ENCODE assay signal across 38 cellular contexts in genomic region chr16:10661236-10661635, GRCh38. TPM values are rescaled to one million over a fixed set of nuclear protein-coding genes. Genes with fewer than 3 reads are reported as not detected.
"Had no signal": no experiment of that assay in that cellular context is flagged by ENCODE, and none has a peak within 500 bp of the region (broad histone marks: within the 10 kb centered on the region; RNA-seq: fewer than 3 reads in every experiment).

No MANE protein-coding gene starts in this region.

- H3K36me3 ChIP-seq: adrenal gland, breast epithelium, cardiac muscle cell, colonic mucosa had no signal

- H3K27me3 ChIP-seq: body of pancreas, breast epithelium, cardiac muscle cell, colonic mucosa had no signal

- H3K4me1 Mint-ChIP-seq: activated CD4-positive, alpha-beta T cell treated with anti-CD3 and anti-CD28 coated beads for 36 hours; activated CD4-positive, alpha-beta T cell treated with anti-CD3 and anti-CD28 coated beads, Interleukin-2, amount 10 ng/mL, durations not matched to agents 24 days and 14 days; activated CD8-positive, alpha-beta memory T cell treated with anti-CD3 and anti-CD28 coated beads, Interleukin-2, amount 10 ng/mL, durations not matched to agents 7 days and 5 days; activated naive CD4-positive, alpha-beta T cell treated with anti-CD3 and anti-CD28 coated beads, Interleukin-2, amount 50 U/mL, for 24 hours; activated naive CD8-positive, alpha-beta T cell treated with anti-CD3 and anti-CD28 coated beads for 36 hours; activated naive CD8-positive, alpha-beta T cell treated with anti-CD3 and anti-CD28 coated beads, Interleukin-2, amount 50 U/mL, for 24 hours had no signal

- H3K9me3 Mint-ChIP-seq: activated CD4-positive, alpha-beta memory T cell treated with anti-CD3 and anti-CD28 coated beads for 36 hours; activated CD4-positive, alpha-beta T cell treated with anti-CD3 and anti-CD28 coated beads, Interleukin-2, amount 10 ng/mL, durations not matched to agents 24 days and 14 days; activated naive CD4-positive, alpha-beta T cell treated with anti-CD3 and anti-CD28 coated beads for 36 hours; activated naive CD4-positive, alpha-beta T cell treated with anti-CD3 and anti-CD28 coated beads, Interleukin-2, amount 50 U/mL, for 24 hours; activated naive CD8-positive, alpha-beta T cell treated with anti-CD3 and anti-CD28 coated beads for 36 hours; activated naive CD8-positive, alpha-beta T cell treated with anti-CD3 and anti-CD28 coated beads, Interleukin-2, amount 50 U/mL, for 24 hours; activated T-helper 1 cell treated with anti-CD3 and anti-CD28 coated beads, Interleukin-12 subunit alpha, Interleukin-12 subunit beta, Interleukin-2, Interleukin-4 antibody, amounts not matched to agents 30 ng/mL and 10 ng/mL and 1 ng/mL, durations not matched to agents 14 hours and 24 hours and 36 hours; activated T-helper 2 cell treated with anti-CD3 and anti-CD28 coated beads, Interferon-gamma antibody, Interleukin-2, Interleukin-4, amounts not matched to agents 10 μg/mL and 5 μg/mL and 100 μg/mL, durations not matched to agents 14 hours and 24 hours and 36 hours had no signal

- H3K4me3 ChIP-seq: adrenal gland, body of pancreas, breast epithelium, cardiac muscle cell, colonic mucosa had no signal

- H3K27ac ChIP-seq: adrenal gland, body of pancreas, breast epithelium, cardiac muscle cell, colonic mucosa had no signal

- H3K27ac Mint-ChIP-seq: activated CD4-positive, alpha-beta memory T cell treated with anti-CD3 and anti-CD28 coated beads for 36 hours; activated CD4-positive, alpha-beta T cell treated with anti-CD3 and anti-CD28 coated beads for 36 hours; activated CD4-positive, alpha-beta T cell treated with anti-CD3 and anti-CD28 coated beads, Interleukin-2, amount 10 ng/mL, durations not matched to agents 24 days and 14 days; activated CD8-positive, alpha-beta memory T cell treated with anti-CD3 and anti-CD28 coated beads, Interleukin-2, amount 10 ng/mL, durations not matched to agents 7 days and 5 days; activated CD8-positive, alpha-beta T cell treated with anti-CD3 and anti-CD28 coated beads, Interleukin-2, amount 10 ng/mL, durations not matched to agents 7 days and 5 days; activated naive CD4-positive, alpha-beta T cell treated with anti-CD3 and anti-CD28 coated beads for 36 hours; activated naive CD4-positive, alpha-beta T cell treated with anti-CD3 and anti-CD28 coated beads, Interleukin-2, amount 50 U/mL, for 24 hours; activated naive CD8-positive, alpha-beta T cell treated with anti-CD3 and anti-CD28 coated beads for 36 hours; activated naive CD8-positive, alpha-beta T cell treated with anti-CD3 and anti-CD28 coated beads, Interleukin-2, amount 50 U/mL, for 24 hours; activated T-helper 1 cell treated with anti-CD3 and anti-CD28 coated beads, Interleukin-12 subunit alpha, Interleukin-12 subunit beta, Interleukin-2, Interleukin-4 antibody, amounts not matched to agents 30 ng/mL and 10 ng/mL and 1 ng/mL, durations not matched to agents 14 hours and 24 hours and 36 hours; activated T-helper 2 cell treated with anti-CD3 and anti-CD28 coated beads, Interferon-gamma antibody, Interleukin-2, Interleukin-4, amounts not matched to agents 10 μg/mL and 5 μg/mL and 100 μg/mL, durations not matched to agents 14 hours and 24 hours and 36 hours had no signal

- DNase-seq: activated CD4-positive, alpha-beta memory T cell treated with anti-CD3 and anti-CD28 coated beads for 36 hours; activated CD4-positive, alpha-beta T cell treated with anti-CD3 and anti-CD28 coated beads for 36 hours; activated CD4-positive, alpha-beta T cell treated with anti-CD3 and anti-CD28 coated beads, Interleukin-2, amount 10 ng/mL, durations not matched to agents 24 days and 14 days; activated CD4-positive, CD25-positive, alpha-beta regulatory T cell; activated CD4-positive, CD25-positive, alpha-beta regulatory T cell treated with anti-CD3 and anti-CD28 coated beads, Interleukin-2, amount 50 U/mL, for 72 hours; activated CD8-positive, alpha-beta memory T cell treated with anti-CD3 and anti-CD28 coated beads, Interleukin-2, amount 10 ng/mL, durations not matched to agents 7 days and 5 days; activated CD8-positive, alpha-beta memory T cell treated with anti-CD3 and anti-CD28 coated beads, Interleukin-2, amount 50 U/mL, for 4 hours; activated CD8-positive, alpha-beta T cell treated with anti-CD3 and anti-CD28 coated beads, Interleukin-2, amount 10 ng/mL, durations not matched to agents 7 days and 5 days; activated effector memory CD4-positive, alpha-beta T cell treated with anti-CD3 and anti-CD28 coated beads, Interleukin-2, amount 50 U/mL, for 16 hours; activated naive CD4-positive, alpha-beta T cell treated with anti-CD3 and anti-CD28 coated beads for 36 hours; activated naive CD8-positive, alpha-beta T cell treated with anti-CD3 and anti-CD28 coated beads for 36 hours; activated naive CD8-positive, alpha-beta T cell treated with anti-CD3 and anti-CD28 coated beads, Interleukin-2, amount 50 U/mL, for 24 hours; activated T-cell treated with anti-CD3 and anti-CD28 coated beads, Interleukin-2, amount 50 U/mL, for 1 hour; activated T-cell treated with anti-CD3 and anti-CD28 coated beads, Interleukin-2, amount 50 U/mL, for 48 hours; adrenal gland; amygdala; aorta; body of pancreas; central memory CD4-positive, alpha-beta T cell; cerebellar nuclear complex; colonic mucosa; effector CD8-positive, alpha-beta T cell; foreskin fibroblast; head of caudate nucleus; T-helper 2 cell had no signal

- H3K27me3 Mint-ChIP-seq: activated naive CD8-positive, alpha-beta T cell treated with anti-CD3 and anti-CD28 coated beads for 36 hours had no signal

- H3K4me1 ChIP-seq: adrenal gland, body of pancreas, breast epithelium, colonic mucosa had no signal

- H3K36me3 Mint-ChIP-seq: activated CD4-positive, alpha-beta memory T cell treated with anti-CD3 and anti-CD28 coated beads for 36 hours; activated CD8-positive, alpha-beta memory T cell treated with anti-CD3 and anti-CD28 coated beads, Interleukin-2, amount 10 ng/mL, durations not matched to agents 7 days and 5 days; activated naive CD4-positive, alpha-beta T cell treated with anti-CD3 and anti-CD28 coated beads, Interleukin-2, amount 50 U/mL, for 24 hours; activated naive CD8-positive, alpha-beta T cell treated with anti-CD3 and anti-CD28 coated beads for 36 hours had no signal

- H3K9me3 ChIP-seq: adrenal gland, body of pancreas, breast epithelium, colonic mucosa had no signal

- H3K4me3 Mint-ChIP-seq: activated CD4-positive, alpha-beta memory T cell treated with anti-CD3 and anti-CD28 coated beads for 36 hours; activated CD4-positive, alpha-beta T cell treated with anti-CD3 and anti-CD28 coated beads for 36 hours; activated CD4-positive, alpha-beta T cell treated with anti-CD3 and anti-CD28 coated beads, Interleukin-2, amount 10 ng/mL, durations not matched to agents 24 days and 14 days; activated CD8-positive, alpha-beta memory T cell treated with anti-CD3 and anti-CD28 coated beads, Interleukin-2, amount 10 ng/mL, durations not matched to agents 7 days and 5 days; activated CD8-positive, alpha-beta T cell treated with anti-CD3 and anti-CD28 coated beads, Interleukin-2, amount 10 ng/mL, durations not matched to agents 7 days and 5 days; activated naive CD4-positive, alpha-beta T cell treated with anti-CD3 and anti-CD28 coated beads for 36 hours; activated naive CD4-positive, alpha-beta T cell treated with anti-CD3 and anti-CD28 coated beads, Interleukin-2, amount 50 U/mL, for 24 hours; activated naive CD8-positive, alpha-beta T cell treated with anti-CD3 and anti-CD28 coated beads for 36 hours; activated naive CD8-positive, alpha-beta T cell treated with anti-CD3 and anti-CD28 coated beads, Interleukin-2, amount 50 U/mL, for 24 hours; activated T-helper 1 cell treated with anti-CD3 and anti-CD28 coated beads, Interleukin-12 subunit alpha, Interleukin-12 subunit beta, Interleukin-2, Interleukin-4 antibody, amounts not matched to agents 30 ng/mL and 10 ng/mL and 1 ng/mL, durations not matched to agents 14 hours and 24 hours and 36 hours had no signal

- ATAC-seq: activated CD4-positive, alpha-beta T cell treated with anti-CD3 and anti-CD28 coated beads for 36 hours; activated CD8-positive, alpha-beta memory T cell treated with anti-CD3 and anti-CD28 coated beads, Interleukin-2, amount 10 ng/mL, durations not matched to agents 7 days and 5 days; activated CD8-positive, alpha-beta T cell treated with anti-CD3 and anti-CD28 coated beads, Interleukin-2, amount 10 ng/mL, durations not matched to agents 7 days and 5 days; activated naive CD8-positive, alpha-beta T cell treated with anti-CD3 and anti-CD28 coated beads, Interleukin-2, amount 50 U/mL, for 24 hours; body of pancreas; esophagus mucosa had no signal

- FAIRE-seq: endometrium, endothelial cell of umbilical vein, frontal cortex had no signal

RNA-seq across cellular contexts. Expression of gene TEKT5, which starts 33.5 kb away (rescaled TPM):
- total RNA-seq: activated CD4-positive, alpha-beta T cell treated with anti-CD3 and anti-CD28 coated beads, Interleukin-2, amount 10 ng/mL, durations not matched to agents 24 days and 14 days; activated CD8-positive, alpha-beta memory T cell treated with anti-CD3 and anti-CD28 coated beads for 36 hours; activated CD8-positive, alpha-beta T cell treated with anti-CD3 and anti-CD28 coated beads, Interleukin-2, amount 10 ng/mL, durations not matched to agents 7 days and 5 days; activated naive CD8-positive, alpha-beta T cell treated with anti-CD3 and anti-CD28 coated beads for 36 hours; activated T-helper 1 cell treated with anti-CD3 and anti-CD28 coated beads, Interleukin-12 subunit alpha, Interleukin-12 subunit beta, Interleukin-2, Interleukin-4 antibody, amounts not matched to agents 30 ng/mL and 10 ng/mL and 1 ng/mL, durations not matched to agents 14 hours and 24 hours and 36 hours; activated T-helper 2 cell treated with anti-CD3 and anti-CD28 coated beads, Interferon-gamma antibody, Interleukin-2, Interleukin-4, amounts not matched to agents 10 μg/mL and 5 μg/mL and 100 μg/mL, durations not matched to agents 14 hours and 24 hours and 36 hours; body of pancreas; breast epithelium; dermis microvascular lymphatic vessel endothelial cell; endothelial cell of umbilical vein; epithelial cell of proximal tubule; esophagus mucosa; T-helper 1 cell treated with Interleukin-12 subunit alpha and Interleukin-12 subunit beta and Interleukin-4 antibody, amounts not matched to agents 30 ng/mL and 1 ng/mL, for 36 hours had no signal
- polyA plus RNA-seq: endothelial cell of umbilical vein had no signal
